Comparison of ENCODE assay signal across 15 cellular contexts in the genomic region with DNA sequence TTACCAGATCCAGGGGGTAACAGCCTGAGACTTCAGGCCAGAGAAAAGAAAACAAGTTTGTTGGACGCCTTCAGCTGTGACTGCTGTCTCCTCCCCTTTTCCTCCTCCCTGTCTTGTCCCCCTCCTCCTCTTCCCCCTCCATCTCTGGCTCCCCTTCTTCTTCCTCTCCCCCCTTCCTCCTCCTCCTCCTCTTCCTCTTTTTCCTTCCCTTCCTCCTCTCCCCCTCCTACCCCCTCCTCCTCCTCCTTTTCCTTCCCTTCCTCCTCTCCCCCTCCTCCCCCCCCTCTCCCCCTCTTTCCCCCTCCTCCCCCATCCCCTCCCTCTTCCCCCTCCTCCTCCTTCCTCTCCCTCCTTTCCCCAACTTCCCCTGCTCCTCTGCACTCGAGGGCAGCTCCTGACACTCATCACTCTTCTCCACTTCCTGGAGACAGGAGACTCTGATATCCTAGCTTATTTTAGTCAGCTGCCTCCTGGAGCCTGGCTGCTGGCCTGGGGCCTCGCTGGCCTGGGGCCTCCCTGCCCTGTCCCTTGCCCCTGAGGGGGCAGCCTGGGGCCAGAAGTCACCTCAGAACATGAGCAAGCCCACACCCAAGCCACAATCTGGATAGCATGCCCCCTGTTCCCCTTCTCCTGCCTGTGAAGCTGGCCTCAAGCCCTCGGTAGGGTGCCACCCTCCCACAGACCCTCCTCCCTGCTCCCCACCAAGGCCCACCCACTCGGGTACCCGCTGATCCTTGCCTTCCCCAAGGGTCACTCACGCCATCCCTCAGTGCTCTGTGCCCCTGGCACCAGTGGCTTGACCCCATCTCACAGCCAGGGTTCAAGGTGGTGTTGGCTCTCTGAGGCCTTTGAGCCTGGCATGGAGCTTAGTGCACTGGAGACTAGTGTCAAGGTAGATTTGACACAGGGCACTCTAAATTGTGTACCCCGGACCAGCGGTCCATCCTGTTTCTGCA. TPM values are rescaled to one million over a fixed set of nuclear protein-coding genes. Genes with fewer than 3 reads are reported as not detected.
DNase-seq lines count a peak whose midpoint lies in the region; ATAC-seq, FAIRE-seq and TF ChIP-seq lines count a peak whose summit lies in the region.
"Had no signal": no experiment of that assay in that cellular context is flagged by ENCODE, and none has a peak within 500 bp of the region (broad histone marks: within the 10 kb centered on the region; RNA-seq: fewer than 3 reads in every experiment).

No MANE protein-coding gene starts in this region.

- H3K27ac ChIP-seq in kidney (ENCODE audit: low read depth in 2 of 2, low read length in 2 of 2), result no peak overlapping the region
- H3K27ac ChIP-seq: HL-60, upper lobe of left lung had no signal

- intact Hi-C loops in kidney (cut with DNase I), result no loop called here

- DNase-seq in activated CD4-positive, CD25-positive, alpha-beta regulatory T cell treated with anti-CD3 and anti-CD28 coated beads, Interleukin-2, amount 50 U/mL, for 72 hours, result peak; percentile 27
- DNase-seq in SKM-1 (lab: John Stamatoyannopoulos, UW; ENCODE audit: unreplicated experiment) (peak; percentile 57), kidney (peak; percentile 55), GOT3 (lab: John Stamatoyannopoulos, UW) (no peak), DMS114 treated with DMSO at 0.1 percent for 48 hours (lab: John Stamatoyannopoulos, UW; ENCODE audit: unreplicated experiment) (no peak)
- peak; percentile 1 for DNase-seq in stimulated activated naive CD8-positive, alpha-beta T cell treated with anti-CD3 and anti-CD28 coated beads, Interleukin-15, Interleukin-2, amounts not matched to agents 100 U/mL and 50 U/mL, for 24 hours
- DNase-seq: NCI-H345; stimulated activated CD4-positive, alpha-beta T cell treated with anti-CD3 and anti-CD28 coated beads, Interleukin-12 subunit alpha, Interleukin-12 subunit beta, amount 100 ng/mL, for 4 hours; T1000 had no signal

- no peak for TF ChIP-seq CTCF in kidney (IDR thresholded peaks at IDR 0.05; ENCODE audit: borderline replicate concordance, extremely low read depth, insufficient read depth)

- FAIRE-seq in kidney (lab: Jason Lieb, UNC), result no peak

- H3K36me3 ChIP-seq in kidney (ENCODE audit: control insufficient read depth in 1 of 2, insufficient read depth in 2 of 2, low read length in 2 of 2), result no peaks in the 10 kb centered on the region
- H3K36me3 ChIP-seq: upper lobe of left lung had no signal

- H3K4me1 ChIP-seq in kidney (ENCODE audit: control insufficient read depth in 1 of 2, insufficient read depth in 1 of 2, low read depth in 1 of 2, low read length in 2 of 2), result peaks cover 3 to 14% of the 10 kb centered on the region in 2 donors

- H3K9me3 ChIP-seq in kidney (ENCODE audit: control insufficient read depth in 1 of 2, low read length in 2 of 2), result peaks cover 0 to 6% of the 10 kb centered on the region in 2 donors

- no peak overlapping the region for H3K9ac ChIP-seq in kidney (ENCODE audit: low read length in 2 of 2)

- H3K4me3 ChIP-seq in kidney (ENCODE audit: low read length in 2 of 2), result no peak overlapping the region
- H3K4me3 ChIP-seq: upper lobe of left lung had no signal

- ATAC-seq in activated CD4-positive, CD25-positive, alpha-beta regulatory T cell treated with anti-CD3 and anti-CD28 coated beads, Interleukin-2, amount 50 U/mL, for 24 hours, result no peak
- ATAC-seq in stimulated activated naive CD8-positive, alpha-beta T cell treated with anti-CD3 and anti-CD28 coated beads, Interleukin-15, Interleukin-2, amounts not matched to agents 100 U/mL and 50 U/mL, for 24 hours, result no peak
- ATAC-seq in GM21825 (IDR thresholded peaks at IDR 0.05; ENCODE audit: unreplicated experiment), result no peak

RNA-seq across cellular contexts. Expression of gene ADRA2B, which starts 12.2 kb away (rescaled TPM):
- 1.4 TPM for total RNA-seq in kidney
- 4.8 TPM for polyA plus RNA-seq in kidney (ENCODE audit: insufficient read depth, low read depth, low replicate concordance)
- total RNA-seq: MCF 10A had no signal

RNA-seq across cellular contexts. Expression of gene ASTL, which starts 34.1 kb away (rescaled TPM):
- total RNA-seq in kidney, result not detected
- polyA plus RNA-seq in kidney (ENCODE audit: insufficient read depth, low read depth, low replicate concordance), result not detected
- total RNA-seq: MCF 10A, neural crest cell had no signal

RNA-seq across cellular contexts. Expression of gene DUSP2, which starts 41.1 kb away (rescaled TPM):
- 11.8 TPM for total RNA-seq in kidney
- 5.6 TPM for polyA plus RNA-seq in kidney (ENCODE audit: insufficient read depth, low read depth, low replicate concordance)

Comparison
In these comparisons a context has a peak if more than half of its experiments do, and no peak if none do; other contexts are left out.
1. DNase-seq: peak in activated CD4-positive, CD25-positive, alpha-beta regulatory T cell treated with anti-CD3 and anti-CD28 coated beads, Interleukin-2, amount 50 U/mL, for 72 hours (single experiment), SKM-1 (single experiment), kidney (single experiment) and stimulated activated naive CD8-positive, alpha-beta T cell treated with anti-CD3 and anti-CD28 coated beads, Interleukin-15, Interleukin-2, amounts not matched to agents 100 U/mL and 50 U/mL, for 24 hours (single experiment); none in GOT3 (single experiment) and DMS114 treated with DMSO at 0.1 percent for 48 hours (single experiment).